Comparison of ENCODE assay signal across 8 cellular contexts in the genomic region with DNA sequence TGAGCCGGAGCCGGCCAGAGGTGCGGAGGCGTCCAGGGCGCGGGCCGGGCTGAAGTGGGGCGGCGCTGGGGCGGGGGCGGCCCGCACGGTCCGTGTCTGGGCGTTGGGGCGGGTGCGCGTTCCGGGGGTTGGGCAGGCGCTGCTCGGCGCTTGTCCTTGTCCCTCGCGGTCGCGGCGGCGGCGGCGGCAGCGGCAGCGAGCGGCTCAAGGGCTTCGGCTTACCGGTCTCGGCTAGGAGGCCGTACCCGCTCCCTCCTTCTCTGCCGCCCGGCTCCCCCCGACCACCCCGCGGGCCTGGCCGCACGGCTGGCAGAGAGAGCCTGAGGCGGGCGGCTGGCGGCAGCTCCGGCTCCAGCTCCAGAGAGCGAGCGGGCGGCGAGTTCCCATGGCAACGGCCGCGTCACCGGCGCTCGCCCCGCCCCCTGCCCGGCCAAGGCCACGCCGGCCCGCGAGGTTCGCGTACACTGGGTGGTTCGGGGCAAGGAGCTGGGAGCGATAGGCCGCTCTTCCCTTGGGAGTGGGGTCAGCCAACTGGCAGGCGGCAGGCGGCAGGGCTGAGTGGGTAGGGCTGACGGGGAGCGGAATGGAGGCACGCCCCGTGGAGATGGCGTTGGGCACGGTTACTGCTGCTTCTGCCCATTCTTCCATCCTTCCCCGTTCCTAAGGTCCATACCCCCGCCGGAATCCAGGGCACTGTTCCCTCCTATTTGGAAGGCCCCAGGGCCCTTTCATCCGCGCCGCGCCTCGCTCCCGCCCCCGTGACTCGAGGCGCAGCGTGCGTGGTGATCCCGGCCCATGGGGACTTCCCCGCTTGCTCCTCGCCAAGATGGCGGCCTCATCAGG. TPM values are rescaled to one million over a fixed set of nuclear protein-coding genes. Genes with fewer than 3 reads are reported as not detected.
DNase-seq lines count a peak whose midpoint lies in the region; ATAC-seq and TF ChIP-seq lines count a peak whose summit lies in the region.

A gene with protein sequence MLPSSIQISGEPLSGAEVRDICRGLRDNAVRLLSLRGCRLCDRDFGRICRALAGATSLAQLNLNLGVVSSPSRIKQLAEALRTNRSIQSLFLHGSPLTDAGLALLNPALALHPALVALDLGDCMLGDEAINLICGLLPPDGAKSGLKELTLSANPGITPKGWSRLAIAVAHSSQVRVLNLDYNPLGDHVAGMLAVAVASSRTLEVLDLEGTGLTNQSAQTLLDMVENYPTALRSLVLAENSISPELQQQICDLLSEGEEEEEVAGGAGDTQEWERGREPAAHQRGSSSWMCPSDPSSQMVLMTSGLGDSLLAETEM (minus strand): TSS at position 363 of the 843 bp plus-strand sequence. CDS start 561 bp downstream, outside the sequence.

- H3K27me3 ChIP-seq in layer of hippocampus (ENCODE audit: control insufficient read depth, insufficient read depth, low read length) = no peaks in the 10 kb centered on the region

- H3K36me3 Mint-ChIP-seq in HFFc6 (ENCODE audit: low read depth) = peaks cover 8% of the 10 kb centered on the region
- peaks cover 26% of the 10 kb centered on the region for H3K36me3 Mint-ChIP-seq in activated CD4-positive, alpha-beta T cell treated with anti-CD3 and anti-CD28 coated beads for 36 hours (ENCODE audit: low read depth)

- DNase-seq in GDM1 (lab: John Stamatoyannopoulos, UW) (peak; percentile 7), HFFc6 (peak; percentile 77), NCI-H2196 treated with DMSO at 0.1 percent for 48 hours (lab: John Stamatoyannopoulos, UW; ENCODE audit: unreplicated experiment) (peak; percentile 64), choroid plexus epithelial cell (ENCODE audit: low read depth) (peak; percentile 78), OCI-M2 (lab: John Stamatoyannopoulos, UW; ENCODE audit: unreplicated experiment) (no peak)
- peak; percentile 85 for DNase-seq in activated CD4-positive, alpha-beta T cell treated with anti-CD3 and anti-CD28 coated beads for 36 hours
- DNase-seq in stimulated activated CD4-positive, alpha-beta T cell treated with anti-CD3 and anti-CD28 coated beads, Interleukin-15, amount 100 ng/mL, for 48 hours (ENCODE audit: low read depth in 2 of 2) = peak; percentile 43 to 72

- no peak for TF ChIP-seq CTCF in HFFc6 (IDR thresholded peaks at IDR 0.05)
- no peak for TF ChIP-seq CTCF in choroid plexus epithelial cell (conservative IDR thresholded peaks at IDR 0.05; ENCODE audit: low read depth, low read length)

- peak within 1 kb of the TSS; percentile 65 for H3K27ac ChIP-seq in layer of hippocampus (ENCODE audit: low read depth, low read length)

- ATAC-seq in activated CD4-positive, alpha-beta T cell treated with anti-CD3 and anti-CD28 coated beads for 36 hours = peak; percentile 71

- H3K9me3 Mint-ChIP-seq in HFFc6 = no peaks in the 10 kb centered on the region
- H3K9me3 Mint-ChIP-seq in activated CD4-positive, alpha-beta T cell treated with anti-CD3 and anti-CD28 coated beads for 36 hours (ENCODE audit: low read depth) = no peaks in the 10 kb centered on the region

- H3K4me3 Mint-ChIP-seq in HFFc6 = peak within 1 kb of the TSS; percentile 88
- H3K4me3 Mint-ChIP-seq in activated CD4-positive, alpha-beta T cell treated with anti-CD3 and anti-CD28 coated beads for 36 hours = peak within 1 kb of the TSS; percentile 67

- H3K4me3 ChIP-seq in choroid plexus epithelial cell (ENCODE audit: low read depth, low read length) = peak within 1 kb of the TSS; percentile 66

- POLR2A ChIA-PET in activated CD4-positive, alpha-beta T cell treated with anti-CD3 and anti-CD28 coated beads for 36 hours (lab: Charles Lee) = interaction anchor here (0.6 kb wide), 1 partner anchor 576 kb away, joined by 4 read pairs; no protein-coding TSS in a partner anchor

- intact Hi-C loops in activated CD4-positive, alpha-beta T cell treated with anti-CD3 and anti-CD28 coated beads for 36 hours (cut with DNase I, micrococcal nuclease) = loop anchor here (1.0 to 5.0 kb wide), 3 partner anchors 33 to 143 kb away; a partner anchor contains a TSS

- H3K27me3 Mint-ChIP-seq in HFFc6 (ENCODE audit: insufficient read depth) = peaks cover 1% of the 10 kb centered on the region; the same call in 1 of the 2 replicates
- peaks cover 12% of the 10 kb centered on the region for H3K27me3 Mint-ChIP-seq in activated CD4-positive, alpha-beta T cell treated with anti-CD3 and anti-CD28 coated beads for 36 hours

- peak within 1 kb of the TSS; percentile 78 for H3K27ac Mint-ChIP-seq in HFFc6
- no peak within 1 kb of the TSS for H3K27ac Mint-ChIP-seq in activated CD4-positive, alpha-beta T cell treated with anti-CD3 and anti-CD28 coated beads for 36 hours

- peaks cover 24% of the 10 kb centered on the region for H3K4me1 Mint-ChIP-seq in HFFc6 (ENCODE audit: low read depth)
- H3K4me1 Mint-ChIP-seq in activated CD4-positive, alpha-beta T cell treated with anti-CD3 and anti-CD28 coated beads for 36 hours = peaks cover 22% of the 10 kb centered on the region

- CTCF ChIA-PET in activated CD4-positive, alpha-beta T cell treated with anti-CD3 and anti-CD28 coated beads for 36 hours (lab: Charles Lee) = interaction anchor here (0.7 to 1.5 kb wide), 4 partner anchors 9 to 281 kb away, joined by 3 to 4 read pairs (median 3); a partner anchor contains a TSS

RNA-seq across cellular contexts. Expression of the gene that starts here (rescaled TPM):
- 1 to 10 TPM in 2 of 6 experiments, under 1 TPM in 4; 0.75 to 1.7 (median 0.90) TPM for total RNA-seq in HFFc6 (2021; fragmentation: NEBNext Ultra II Directional; extraction: Animal tissue kit (Norgen Biotek cat#: 25700))
- total RNA-seq in activated CD4-positive, alpha-beta T cell treated with anti-CD3 and anti-CD28 coated beads for 36 hours = under 1 TPM; 0.18 to 0.19 TPM

Comparison
In these comparisons a context has a peak if more than half of its experiments do, and no peak if none do; other contexts are left out.
1. Peak in DNase-seq and ATAC-seq in activated CD4-positive, alpha-beta T cell treated with anti-CD3 and anti-CD28 coated beads for 36 hours; RNA of the gene not detected or under 1 TPM.